Comparison of ENCODE assay signal across 15 cellular contexts in genomic region chr12:116675339-116676107, GRCh38.
DNase-seq lines count a peak whose midpoint lies in the region; ATAC-seq and TF ChIP-seq lines count a peak whose summit lies in the region.
"Had no signal": no experiment of that assay in that cellular context is flagged by ENCODE, and none has a peak within 500 bp of the region (broad histone marks: within the 10 kb centered on the region; RNA-seq: fewer than 3 reads in every experiment).

No MANE protein-coding gene starts in this region.

- H3K27me3 ChIP-seq in BLaER1 (no peaks in the 10 kb centered on the region), HL-60 (ENCODE audit: insufficient read depth, poor library complexity, severe bottlenecking) (no peaks in the 10 kb centered on the region), gastroesophageal sphincter (no peaks in the 10 kb centered on the region), mesendoderm (ENCODE audit: insufficient read depth, low read length, poor library complexity) (no peaks in the 10 kb centered on the region)

- H3K4me1 ChIP-seq in BLaER1 (peaks cover 74% of the 10 kb centered on the region), gastroesophageal sphincter (peaks cover 0 to 14% (median 0%) of the 10 kb centered on the region in 3 donors), mesendoderm (ENCODE audit: control insufficient read depth, low read depth, low read length) (no peaks in the 10 kb centered on the region)

- WGBS in gastroesophageal sphincter (ENCODE audit: low coverage in 1 of 2), 2 donors: 63 to 74% methylated on average over 7 to 13 of the region's 18 CpGs
- no CpG with 5 or more reads among the region's 18 CpGs for WGBS in mesendoderm (ENCODE audit: extremely low coverage, insufficient coverage, low lambda C conversion rate)

- H3K23ac ChIP-seq in mesendoderm (ENCODE audit: low read length): no peak overlapping the region

- H3K4me3 ChIP-seq in BLaER1 (no peak overlapping the region), HL-60 (replicated peaks; ENCODE audit: insufficient read depth, low read length) (no peak overlapping the region), gastroesophageal sphincter (no peak overlapping the region), mesendoderm (ENCODE audit: low read length) (no peak overlapping the region)
- H3K4me3 ChIP-seq: GM12878, GM23248 had no signal

- no peaks in the 10 kb centered on the region for H3K36me3 Mint-ChIP-seq in endothelial cell (ENCODE audit: low read depth, unreplicated experiment)

- H3K27ac Mint-ChIP-seq in endothelial cell (ENCODE audit: unreplicated experiment): no peak overlapping the region

- H4K8ac ChIP-seq in mesendoderm (ENCODE audit: low read depth, low read length): no peak overlapping the region

- H3K36me3 ChIP-seq in BLaER1 (0 out of 2 replicates have a peak, but pooled peaks cover 4% of the 10 kb centered on the region), gastroesophageal sphincter (no peaks in the 10 kb centered on the region), mesendoderm (ENCODE audit: control insufficient read depth, insufficient read depth, low read length) (no peaks in the 10 kb centered on the region)

- H3K9me3 Mint-ChIP-seq in endothelial cell (ENCODE audit: unreplicated experiment): no peaks in the 10 kb centered on the region

- H3K27ac ChIP-seq in BLaER1: peak overlapping the region; percentile 74
- H3K27ac ChIP-seq in HL-60 (replicated peaks): peak overlapping the region; percentile 69
- H3K27ac ChIP-seq in gastroesophageal sphincter: peak overlapping the region in 3 of 4 donors; percentile 24 to 40 (median 26)
- no peak overlapping the region for H3K27ac ChIP-seq in mesendoderm (ENCODE audit: low read depth, low read length)
- H3K27ac ChIP-seq: GM23248 had no signal

- H2BK120ac ChIP-seq in mesendoderm (ENCODE audit: low read depth, low read length): no peak overlapping the region

- H3K9ac ChIP-seq in BLaER1 (no peak overlapping the region), mesendoderm (ENCODE audit: low read length) (no peak overlapping the region)
- H3K9ac ChIP-seq: GM23248 had no signal

- H2BK15ac ChIP-seq in mesendoderm (replicated peaks; ENCODE audit: low read depth): no peak overlapping the region

- H3K9me3 ChIP-seq in BLaER1 (peaks cover 27% of the 10 kb centered on the region), gastroesophageal sphincter (no peaks in the 10 kb centered on the region)

- no peaks in the 10 kb centered on the region for H4K20me1 ChIP-seq in BLaER1

- no peak overlapping the region for H4K5ac ChIP-seq in mesendoderm (ENCODE audit: low read length)

- no peaks in the 10 kb centered on the region for H3K79me1 ChIP-seq in mesendoderm (ENCODE audit: low read length)

- peak overlapping the region; percentile 70 for H3K4me2 ChIP-seq in BLaER1
- H3K4me2 ChIP-seq in mesendoderm (ENCODE audit: low read length): no peak overlapping the region

- H2AK5ac ChIP-seq in mesendoderm (ENCODE audit: low read length): no peak overlapping the region

- no peak overlapping the region for H3K56ac ChIP-seq in mesendoderm (ENCODE audit: low read length)

- ATAC-seq in gastroesophageal sphincter (no peak), GM19351 (IDR thresholded peaks at IDR 0.05; ENCODE audit: unreplicated experiment) (no peak)
- ATAC-seq: GM12878 had no signal

- no peak for TF ChIP-seq CTCF in HL-60 (IDR thresholded peaks at IDR 0.05; ENCODE audit: insufficient read depth, low read length)
- no peak for TF ChIP-seq CTCF in gastroesophageal sphincter (IDR thresholded peaks at IDR 0.05)
- TF ChIP-seq CTCF in endothelial cell (IDR thresholded peaks at IDR 0.05; ENCODE audit: unreplicated experiment): no peak

- H3K4me1 Mint-ChIP-seq in endothelial cell (ENCODE audit: unreplicated experiment): peaks cover 12% of the 10 kb centered on the region

- H3K79me2 ChIP-seq in mesendoderm (ENCODE audit: control insufficient read depth, insufficient read depth, low read length): no peaks in the 10 kb centered on the region

- TF ChIP-seq EP300 in gastroesophageal sphincter (IDR thresholded peaks at IDR 0.05): no peak

- peak overlapping the region; percentile 74 for H3K4ac ChIP-seq in mesendoderm (ENCODE audit: low read depth, low read length)

- H3K4me3 Mint-ChIP-seq in endothelial cell (ENCODE audit: unreplicated experiment): no peak overlapping the region

- no peak for TF ChIP-seq POLR2A in gastroesophageal sphincter (IDR thresholded peaks at IDR 0.05)

- H2BK5ac ChIP-seq in mesendoderm (ENCODE audit: low read length): no peak overlapping the region

- DNase-seq in HL-60 (ENCODE audit: low read depth in 1 of 2, low spot score in 1 of 2) (no peak), mesendoderm (no peak), endothelial cell (ENCODE audit: low spot score) (no peak), NCI-H1092 (lab: John Stamatoyannopoulos, UW) (no peak), NCI-H1930 (lab: John Stamatoyannopoulos, UW) (no peak)
- DNase-seq: Calu3; effector memory CD4-positive, alpha-beta T cell; KBM-7; NCI-H2171 treated with DMSO at 0.1 percent for 48 hours; SHP77 had no signal

- peaks cover 2% of the 10 kb centered on the region for H3K27me3 Mint-ChIP-seq in endothelial cell (ENCODE audit: unreplicated experiment)

- no peak overlapping the region for H3K18ac ChIP-seq in mesendoderm (ENCODE audit: low read length)
